Comparison of ENCODE assay signal across 20 cellular contexts in genomic region chr13:33014291-33014690, GRCh38. TPM values are rescaled to one million over a fixed set of nuclear protein-coding genes. Genes with fewer than 3 reads are reported as not detected.
DNase-seq lines count a peak whose midpoint lies in the region; ATAC-seq and TF ChIP-seq lines count a peak whose summit lies in the region.
"Had no signal": no experiment of that assay in that cellular context is flagged by ENCODE, and none has a peak within 500 bp of the region (broad histone marks: within the 10 kb centered on the region; RNA-seq: fewer than 3 reads in every experiment).

No MANE protein-coding gene starts in this region.

- ATAC-seq in heart left ventricle: no peak

- peaks cover 0 to 33% (median 0%) of the 10 kb centered on the region in 9 donors for H3K27me3 ChIP-seq in heart left ventricle
- H3K27me3 ChIP-seq in right atrium auricular region: no peaks in the 10 kb centered on the region
- no peaks in the 10 kb centered on the region for H3K27me3 ChIP-seq in subcutaneous abdominal adipose tissue (ENCODE audit: control insufficient read depth in 5 of 5, insufficient read depth in 4 of 5, low read length in 5 of 5)
- H3K27me3 ChIP-seq: MG63, SJCRH30 had no signal

- H3K27ac Mint-ChIP-seq in chondrocyte (ENCODE audit: unreplicated experiment) (peak overlapping the region; percentile 29), mesothelial cell of epicardium (no peak overlapping the region)

- H3K4me3 ChIP-seq in heart left ventricle: peak overlapping the region in 1 of 12 donors; percentile 21
- H3K4me3 ChIP-seq in right atrium auricular region: no peak overlapping the region
- H3K4me3 ChIP-seq in subcutaneous abdominal adipose tissue (ENCODE audit: low read depth in 1 of 5, low read length in 5 of 5): no peak overlapping the region
- H3K4me3 ChIP-seq: HAP-1, MG63, SJCRH30 had no signal

- H3K9ac ChIP-seq in subcutaneous abdominal adipose tissue (ENCODE audit: low read length in 5 of 5): no peak overlapping the region

- TF ChIP-seq POLR2A in heart left ventricle (IDR thresholded peaks at IDR 0.05): no peak

- 48 to 62% (median 56%) methylated on average over 4 of the region's 4 CpGs for WGBS in heart left ventricle, 4 donors

- TF ChIP-seq CTCF in heart left ventricle (IDR thresholded peaks at IDR 0.05) (no peak), right atrium auricular region (IDR thresholded peaks at IDR 0.05) (no peak), chondrocyte (IDR thresholded peaks at IDR 0.05) (no peak), mesothelial cell of epicardium (IDR thresholded peaks at IDR 0.05; ENCODE audit: unreplicated experiment) (no peak)

- H3K4me1 Mint-ChIP-seq in chondrocyte (ENCODE audit: low read depth) (peaks cover 17% of the 10 kb centered on the region), mesothelial cell of epicardium (peaks cover 19% of the 10 kb centered on the region)

- H3K36me3 ChIP-seq in heart left ventricle (no peaks in the 10 kb centered on the region), right atrium auricular region (no peaks in the 10 kb centered on the region), subcutaneous abdominal adipose tissue (ENCODE audit: control insufficient read depth in 5 of 5, insufficient read depth in 5 of 5, low read length in 5 of 5) (no peaks in the 10 kb centered on the region)
- H3K36me3 ChIP-seq: HAP-1, MG63, SJCRH30 had no signal

- DNase-seq in heart left ventricle: no peak
- no peak for DNase-seq in right atrium auricular region (ENCODE audit: low spot score)
- DNase-seq in chondrocyte (ENCODE audit: low spot score): no peak
- DNase-seq in mesothelial cell of epicardium (ENCODE audit: low spot score in 2 of 2, unreplicated experiment in 2 of 2): no peak
- DNase-seq in NCI-H226: no peak
- no peak for DNase-seq in nucleus accumbens (lab: John Stamatoyannopoulos, UW)
- DNase-seq in CD1c-positive myeloid dendritic cell (ENCODE audit: extremely low spot score): no peak
- DNase-seq: C1 segment of cervical spinal cord, DMS 273 treated with DMSO at 0.1 percent for 48 hours, IMR-90, MG63, NCI-H1092, NCI-H146, NCI-H446 treated with DMSO at 0.1 percent for 48 hours, NCI-H774 had no signal

- H3K9me3 Mint-ChIP-seq in chondrocyte (ENCODE audit: low read depth) (peaks cover 6% of the 10 kb centered on the region), mesothelial cell of epicardium (peaks cover 15% of the 10 kb centered on the region)

- no peak overlapping the region for H3K4me3 Mint-ChIP-seq in chondrocyte (ENCODE audit: unreplicated experiment)
- H3K4me3 Mint-ChIP-seq in mesothelial cell of epicardium: peak overlapping the region; percentile 5

- intact Hi-C loops in heart left ventricle (cut with DNase I): loop anchor here in 2 of 10 donors (10.0 kb wide), 2 partner anchors 279 to 531 kb away; no protein-coding TSS in a partner anchor

- H3K27ac ChIP-seq in heart left ventricle: peak overlapping the region in 10 of 12 donors; percentile 56 to 93 (median 86)
- peak overlapping the region in 1 of 2 donors; percentile 26 for H3K27ac ChIP-seq in right atrium auricular region
- H3K27ac ChIP-seq in subcutaneous abdominal adipose tissue (ENCODE audit: low read depth, low read length): peak overlapping the region; percentile 76
- H3K27ac ChIP-seq: RWPE1, SJCRH30 had no signal

- no peaks in the 10 kb centered on the region for H3K36me3 Mint-ChIP-seq in chondrocyte (ENCODE audit: low read depth)
- peaks cover 1% of the 10 kb centered on the region for H3K36me3 Mint-ChIP-seq in mesothelial cell of epicardium

- peaks cover 0 to 24% (median 11%) of the 10 kb centered on the region in 12 donors for H3K4me1 ChIP-seq in heart left ventricle
- H3K4me1 ChIP-seq in right atrium auricular region: peaks cover 4 to 18% of the 10 kb centered on the region in 2 donors
- H3K4me1 ChIP-seq in subcutaneous abdominal adipose tissue (ENCODE audit: control insufficient read depth in 5 of 5, insufficient read depth in 5 of 5, low read length in 5 of 5): peaks cover 0 to 27% (median 17%) of the 10 kb centered on the region in 5 donors

- H3K27me3 Mint-ChIP-seq in chondrocyte (ENCODE audit: low read depth) (peaks cover 22% of the 10 kb centered on the region), mesothelial cell of epicardium (ENCODE audit: low read depth) (peaks cover 57% of the 10 kb centered on the region)

- H3K9me3 ChIP-seq in heart left ventricle (no peaks in the 10 kb centered on the region), right atrium auricular region (no peaks in the 10 kb centered on the region), subcutaneous abdominal adipose tissue (ENCODE audit: control insufficient read depth in 5 of 5, low read length in 5 of 5) (no peaks in the 10 kb centered on the region)
- H3K9me3 ChIP-seq: MG63, SJCRH30 had no signal

RNA-seq across cellular contexts. Expression of gene KL, which starts 1.9 kb away (rescaled TPM):
- 1 to 10 TPM; 1.0 to 3.1 (median 1.7) TPM for total RNA-seq in heart left ventricle
- polyA plus RNA-seq in heart left ventricle: 1 to 10 TPM in 1 of 2 donors, under 1 TPM in 1; 0.34 to 1.7 TPM
- 1 to 10 TPM; 1.4 to 2.4 TPM for total RNA-seq in right atrium auricular region
- 0.05 to 0.19 TPM (median 0.15 TPM) in 3 replicates for total RNA-seq in chondrocyte
- total RNA-seq in mesothelial cell of epicardium: 0.33 to 0.40 TPM (median 0.34 TPM) in 3 replicates
- total RNA-seq: HT1080, IMR-90, SJCRH30 had no signal
- polyA plus RNA-seq: IMR-90 had no signal
